Comparison of ENCODE assay signal across 17 cellular contexts in genomic region chr11:105740164-105740903, GRCh38.
DNase-seq lines count a peak whose midpoint lies in the region; ATAC-seq and FAIRE-seq lines count a peak whose summit lies in the region.
"Had no signal": no experiment of that assay in that cellular context is flagged by ENCODE, and none has a peak within 500 bp of the region (broad histone marks: within the 10 kb centered on the region; RNA-seq: fewer than 3 reads in every experiment).

No MANE protein-coding gene starts in this region.

- no peaks in the 10 kb centered on the region for H3K36me3 Mint-ChIP-seq in activated naive CD4-positive, alpha-beta T cell treated with anti-CD3 and anti-CD28 coated beads, Interleukin-2, amount 10 ng/mL, durations not matched to agents 7 days and 5 days

- peak; percentile 96 for ATAC-seq in GM21825 (IDR thresholded peaks at IDR 0.05; ENCODE audit: unreplicated experiment)
- ATAC-seq in HG03135 (IDR thresholded peaks at IDR 0.05; ENCODE audit: unreplicated experiment): peak; percentile 97
- ATAC-seq: activated CD8-positive, alpha-beta T cell treated with anti-CD3 and anti-CD28 coated beads for 36 hours; lower lobe of right lung had no signal

- peak; percentile 68 for FAIRE-seq in GM19239 (lab: Jason Lieb, UNC)

- CTCF ChIA-PET in activated naive CD4-positive, alpha-beta T cell treated with anti-CD3 and anti-CD28 coated beads, Interleukin-2, amount 10 ng/mL, durations not matched to agents 7 days and 5 days (lab: Charles Lee): no interaction called here

- no peaks in the 10 kb centered on the region for H3K9me3 Mint-ChIP-seq in activated naive CD4-positive, alpha-beta T cell treated with anti-CD3 and anti-CD28 coated beads, Interleukin-2, amount 10 ng/mL, durations not matched to agents 7 days and 5 days
- H3K9me3 Mint-ChIP-seq: activated CD8-positive, alpha-beta T cell treated with anti-CD3 and anti-CD28 coated beads for 36 hours; T-helper 1 cell treated with Interleukin-12 subunit alpha and Interleukin-12 subunit beta and Interleukin-4 antibody, amounts not matched to agents 30 μg/mL and 1 μg/mL, for 36 hours had no signal

- no peak overlapping the region for H3K27ac Mint-ChIP-seq in activated naive CD4-positive, alpha-beta T cell treated with anti-CD3 and anti-CD28 coated beads, Interleukin-2, amount 10 ng/mL, durations not matched to agents 7 days and 5 days
- H3K27ac Mint-ChIP-seq: activated CD8-positive, alpha-beta T cell treated with anti-CD3 and anti-CD28 coated beads for 36 hours; T-helper 1 cell treated with Interleukin-12 subunit alpha and Interleukin-12 subunit beta and Interleukin-4 antibody, amounts not matched to agents 30 μg/mL and 1 μg/mL, for 36 hours had no signal

- H3K4me1 Mint-ChIP-seq in activated naive CD4-positive, alpha-beta T cell treated with anti-CD3 and anti-CD28 coated beads, Interleukin-2, amount 10 ng/mL, durations not matched to agents 7 days and 5 days: no peaks in the 10 kb centered on the region

- H3K27me3 Mint-ChIP-seq in activated naive CD4-positive, alpha-beta T cell treated with anti-CD3 and anti-CD28 coated beads, Interleukin-2, amount 10 ng/mL, durations not matched to agents 7 days and 5 days: no peaks in the 10 kb centered on the region
- H3K27me3 Mint-ChIP-seq: activated CD8-positive, alpha-beta T cell treated with anti-CD3 and anti-CD28 coated beads for 36 hours had no signal

- DNase-seq in GM19239 (ENCODE audit: insufficient read length, low spot score) (peak; percentile 13), NCI-H2081 (lab: John Stamatoyannopoulos, UW) (no peak), occipital lobe (lab: John Stamatoyannopoulos, UW) (no peak), NK-92 (lab: John Stamatoyannopoulos, UW; ENCODE audit: unreplicated experiment) (no peak)
- DNase-seq in activated naive CD4-positive, alpha-beta T cell treated with anti-CD3 and anti-CD28 coated beads, Interleukin-2, amount 10 ng/mL, durations not matched to agents 7 days and 5 days: no peak
- DNase-seq: activated CD8-positive, alpha-beta T cell treated with anti-CD3 and anti-CD28 coated beads for 36 hours; activated naive CD4-positive, alpha-beta T cell treated with anti-CD3 and anti-CD28 coated beads, Interleukin-2, amount 50 U/mL, for 16 hours; caudate nucleus; HCEC 1CT; KG1; lower lobe of right lung; NCI-H2107; PC-3; testis had no signal

- H3K4me3 Mint-ChIP-seq in activated naive CD4-positive, alpha-beta T cell treated with anti-CD3 and anti-CD28 coated beads, Interleukin-2, amount 10 ng/mL, durations not matched to agents 7 days and 5 days: no peak overlapping the region
- H3K4me3 Mint-ChIP-seq: activated CD8-positive, alpha-beta T cell treated with anti-CD3 and anti-CD28 coated beads for 36 hours; T-helper 1 cell treated with Interleukin-12 subunit alpha and Interleukin-12 subunit beta and Interleukin-4 antibody, amounts not matched to agents 30 μg/mL and 1 μg/mL, for 36 hours had no signal
